In the genomic region with DNA sequence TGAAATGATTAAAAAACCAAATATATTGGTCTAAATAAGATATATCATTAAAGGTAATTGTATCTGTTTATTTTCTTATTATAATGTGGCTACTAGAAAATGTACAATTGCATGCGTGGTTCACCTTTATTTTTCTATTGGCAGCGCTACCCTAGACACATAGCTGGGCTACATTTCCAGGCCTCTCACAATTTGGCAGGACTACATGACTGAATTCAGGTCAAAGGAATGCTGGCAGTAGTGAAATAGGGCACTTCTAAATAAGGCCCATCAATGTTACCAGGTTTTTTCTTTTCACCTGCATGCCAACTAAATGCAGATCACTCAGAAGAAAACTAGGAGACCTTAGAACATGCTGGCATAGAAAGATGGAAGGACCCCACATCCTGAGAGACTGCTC, we compare ENCODE assay signal across 31 cellular contexts.
"Had no signal": no experiment of that assay in that cellular context is flagged by ENCODE, and none has a peak within 500 bp of the region (broad histone marks: within the 10 kb centered on the region; RNA-seq: fewer than 3 reads in every experiment).

No MANE protein-coding gene starts in this region.

- H3K4me3 Mint-ChIP-seq: activated CD4-positive, alpha-beta T cell treated with anti-CD3 and anti-CD28 coated beads, Interleukin-2, amount 10 ng/mL, durations not matched to agents 24 days and 14 days; activated naive CD4-positive, alpha-beta T cell treated with anti-CD3 and anti-CD28 coated beads for 36 hours; activated T-cell treated with anti-CD3 and anti-CD28 coated beads, Interleukin-2, amount 50 U/mL, for 4 hours; activated T-helper 1 cell treated with anti-CD3 and anti-CD28 coated beads, Interleukin-12 subunit alpha, Interleukin-12 subunit beta, Interleukin-2, Interleukin-4 antibody, amounts not matched to agents 30 ng/mL and 10 ng/mL and 1 ng/mL, durations not matched to agents 14 hours and 24 hours and 36 hours; IgD-negative memory B cell; T-helper 1 cell treated with Interleukin-12 subunit alpha and Interleukin-12 subunit beta and Interleukin-4 antibody, amounts not matched to agents 30 μg/mL and 1 μg/mL, for 36 hours; T-helper 2 cell treated with Interferon-gamma antibody and Interleukin-4, amounts not matched to agents 5 μg/mL and 100 μg/mL, for 36 hours had no signal

- H3K27me3 ChIP-seq: adrenal gland, brain microvascular endothelial cell, SJCRH30 had no signal

- H3K27ac Mint-ChIP-seq: activated CD4-positive, alpha-beta T cell treated with anti-CD3 and anti-CD28 coated beads, Interleukin-2, amount 10 ng/mL, durations not matched to agents 24 days and 14 days; activated naive CD4-positive, alpha-beta T cell treated with anti-CD3 and anti-CD28 coated beads for 36 hours; activated naive CD4-positive, alpha-beta T cell treated with anti-CD3 and anti-CD28 coated beads, Interleukin-2, amount 50 U/mL, for 72 hours; activated T-helper 1 cell treated with anti-CD3 and anti-CD28 coated beads, Interleukin-12 subunit alpha, Interleukin-12 subunit beta, Interleukin-2, Interleukin-4 antibody, amounts not matched to agents 30 ng/mL and 10 ng/mL and 1 ng/mL, durations not matched to agents 14 hours and 24 hours and 36 hours; IgD-negative memory B cell; T-helper 1 cell treated with Interleukin-12 subunit alpha and Interleukin-12 subunit beta and Interleukin-4 antibody, amounts not matched to agents 30 μg/mL and 1 μg/mL, for 36 hours; T-helper 2 cell treated with Interferon-gamma antibody and Interleukin-4, amounts not matched to agents 5 μg/mL and 100 μg/mL, for 36 hours had no signal

- DNase-seq: activated CD4-positive, alpha-beta T cell treated with anti-CD3 and anti-CD28 coated beads, Interleukin-2, amount 10 ng/mL, durations not matched to agents 24 days and 14 days; activated CD4-positive, alpha-beta T cell treated with anti-CD3 and anti-CD28 coated beads, Interleukin-2, amount 50 U/mL, for 4 hours; activated CD8-positive, alpha-beta memory T cell treated with anti-CD3 and anti-CD28 coated beads, Interleukin-2, amount 50 U/mL, for 4 hours; activated gamma-delta T cell treated with Interleukin-2 at 50 U/mL for 16 hours; activated naive CD4-positive, alpha-beta T cell treated with anti-CD3 and anti-CD28 coated beads for 36 hours; activated T-cell treated with anti-CD3 and anti-CD28 coated beads for 4 hours; activated T-cell treated with anti-CD3 and anti-CD28 coated beads, Interleukin-2, amount 50 U/mL, for 4 hours; adrenal gland; brain microvascular endothelial cell; Karpas-422; KBM-7; NCI-H1092 treated with DMSO at 0.1 percent for 48 hours; NCI-H146; NCI-H187; NCI-H2029 treated with DMSO at 0.1 percent for 48 hours; NCI-H2107; NCI-H2171; NCI-H510A; NCI-H526; NCI-H748 treated with DMSO at 0.1 percent for 48 hours; NK-92 treated with Interleukin-12 subunit alpha and Interleukin-12 subunit beta, amount 100 ng/mL, for 24 hours; PC-9; SHP77 had no signal

- H3K4me1 Mint-ChIP-seq: activated CD4-positive, alpha-beta T cell treated with anti-CD3 and anti-CD28 coated beads, Interleukin-2, amount 10 ng/mL, durations not matched to agents 24 days and 14 days; IgD-negative memory B cell had no signal

- H3K27me3 Mint-ChIP-seq: activated CD4-positive, alpha-beta T cell treated with anti-CD3 and anti-CD28 coated beads, Interleukin-2, amount 10 ng/mL, durations not matched to agents 24 days and 14 days; IgD-negative memory B cell had no signal

- H3K27ac ChIP-seq: adrenal gland, brain microvascular endothelial cell, PC-9, RWPE1, SJCRH30, SK-N-MC had no signal

- H3K36me3 Mint-ChIP-seq: IgD-negative memory B cell had no signal

- H3K4me1 ChIP-seq: adrenal gland had no signal

- H2AFZ ChIP-seq: PC-9 had no signal

- H3K9me3 ChIP-seq: adrenal gland, SJCRH30 had no signal

- ATAC-seq: activated naive CD4-positive, alpha-beta T cell treated with anti-CD3 and anti-CD28 coated beads, Interleukin-2, amount 50 U/mL, for 72 hours; activated T-cell treated with anti-CD3 and anti-CD28 coated beads, Interleukin-2, amount 50 U/mL, for 4 hours had no signal

- H3K4me3 ChIP-seq: adrenal gland, PC-9, SJCRH30, SK-N-MC had no signal

- H3K36me3 ChIP-seq: adrenal gland, brain microvascular endothelial cell, SJCRH30 had no signal

- H3K4me2 ChIP-seq: PC-9 had no signal
